ENCODE assay signal across 10 cellular contexts in genomic region chr5:67293177-67293576, GRCh38.
"Had no signal": no experiment of that assay in that cellular context is flagged by ENCODE, and none has a peak within 500 bp of the region (broad histone marks: within the 10 kb centered on the region; RNA-seq: fewer than 3 reads in every experiment).

No MANE protein-coding gene starts in this region.

- H3K36me3 ChIP-seq: cardiac muscle cell, neural progenitor cell, tibial artery had no signal

- H3K4me3 ChIP-seq: cardiac muscle cell, lung, neural progenitor cell, tibial artery had no signal

- H3K27me3 ChIP-seq: cardiac muscle cell, neural progenitor cell, tibial artery had no signal

- DNase-seq: activated CD4-positive, alpha-beta memory T cell treated with anti-CD3 and anti-CD28 coated beads, Interleukin-2, amount 10 ng/mL, durations not matched to agents 7 days and 5 days; activated CD4-positive, alpha-beta T cell treated with anti-CD3 and anti-CD28 coated beads for 4 hours; activated effector memory CD4-positive, alpha-beta T cell treated with Interleukin-2 at 50 U/mL for 16 hours; activated naive CD4-positive, alpha-beta T cell treated with anti-CD3 and anti-CD28 coated beads, Interleukin-2, amount 50 U/mL, for 16 hours; activated T-cell treated with anti-CD3 and anti-CD28 coated beads, Interleukin-2, amount 50 U/mL, for 24 hours; tibial artery had no signal

- H3K4me1 ChIP-seq: neural progenitor cell had no signal

- H3K9me3 ChIP-seq: tibial artery had no signal

- H3K27ac ChIP-seq: cardiac muscle cell, neural progenitor cell, tibial artery, VCaP had no signal
